ENCODE assay signal across 18 cellular contexts in the genomic region with DNA sequence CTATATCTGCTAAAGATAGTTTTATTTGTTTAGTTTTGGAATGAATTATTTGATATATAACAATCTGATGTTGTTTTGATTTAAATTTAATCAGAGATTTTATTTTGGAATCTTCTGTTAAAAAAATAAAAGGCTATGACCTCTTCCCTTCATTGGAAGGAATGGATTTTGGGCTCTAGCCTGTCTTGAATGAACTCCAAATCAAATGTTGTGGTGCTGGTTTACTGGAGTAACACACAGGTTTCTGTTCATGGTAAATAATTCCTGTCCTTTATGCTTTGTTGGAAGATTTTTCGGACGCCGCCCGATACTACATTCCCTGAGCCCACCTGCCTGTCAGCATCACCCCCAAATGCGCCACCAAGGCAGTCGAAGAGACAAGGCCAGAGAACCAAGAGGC.
"Had no signal": no experiment of that assay in that cellular context is flagged by ENCODE, and none has a peak within 500 bp of the region (broad histone marks: within the 10 kb centered on the region; RNA-seq: fewer than 3 reads in every experiment).

No MANE protein-coding gene starts in this region.

- H3K27ac Mint-ChIP-seq: natural killer cell treated with Interleukin-12 subunit alpha and Interleukin-12 subunit beta and Interleukin-15 and Interleukin-18, amount 100 ng/mL, for 72 hours; T-cell; type B pancreatic cell had no signal

- H3K9me3 Mint-ChIP-seq: natural killer cell treated with Interleukin-12 subunit alpha and Interleukin-12 subunit beta and Interleukin-15 and Interleukin-18, amount 100 ng/mL, for 72 hours had no signal

- H3K4me3 Mint-ChIP-seq: natural killer cell treated with Interleukin-12 subunit alpha and Interleukin-12 subunit beta and Interleukin-15 and Interleukin-18, amount 100 ng/mL, for 72 hours; T-cell; type B pancreatic cell had no signal

- H3K4me2 ChIP-seq: SK-N-SH had no signal

- H3K27ac ChIP-seq: gastroesophageal sphincter had no signal

- H3K9ac ChIP-seq: SK-N-SH had no signal

- DNase-seq: activated CD4-positive, CD25-positive, alpha-beta regulatory T cell treated with anti-CD3 and anti-CD28 coated beads, Interleukin-2, amount 50 U/mL, for 72 hours; activated naive CD4-positive, alpha-beta T cell; aorta; cerebellar nuclear complex; dermis blood vessel endothelial cell; heart right ventricle; left colon; SK-N-SH; stimulated activated CD4-positive, alpha-beta T cell treated with anti-CD3 and anti-CD28 coated beads, Interleukin-15, amount 100 ng/mL, for 24 hours; stimulated activated CD4-positive, alpha-beta T cell treated with anti-CD3 and anti-CD28 coated beads, Interleukin-4, amount 100 ng/mL, for 1 hour; stimulated activated naive CD4-positive, alpha-beta T cell; T-cell; T1000 had no signal

- H3K4me1 ChIP-seq: breast epithelium had no signal

- H3K27me3 ChIP-seq: breast epithelium, gastroesophageal sphincter, heart right ventricle had no signal

- H3K9me3 ChIP-seq: breast epithelium, gastroesophageal sphincter, SK-N-SH had no signal

- H3K27me3 Mint-ChIP-seq: natural killer cell treated with Interleukin-12 subunit alpha and Interleukin-12 subunit beta and Interleukin-15 and Interleukin-18, amount 100 ng/mL, for 72 hours; T-cell; type B pancreatic cell had no signal

- H3K36me3 ChIP-seq: breast epithelium had no signal

- H3K4me3 ChIP-seq: gastroesophageal sphincter, skin epidermis had no signal

- ATAC-seq: gastroesophageal sphincter; left colon; natural killer cell treated with Interleukin-12 subunit alpha and Interleukin-12 subunit beta and Interleukin-15 and Interleukin-18, amount 100 ng/mL, for 72 hours; T-cell had no signal

- H3K36me3 Mint-ChIP-seq: natural killer cell treated with Interleukin-12 subunit alpha and Interleukin-12 subunit beta and Interleukin-15 and Interleukin-18, amount 100 ng/mL, for 72 hours had no signal
